21 cellular contexts compared by ENCODE assay signal in genomic region chr2:65075176-65075575, GRCh38. TPM values are rescaled to one million over a fixed set of nuclear protein-coding genes. Genes with fewer than 3 reads are reported as not detected.
DNase-seq lines count a peak whose midpoint lies in the region; ATAC-seq and TF ChIP-seq lines count a peak whose summit lies in the region.
"Had no signal": no experiment of that assay in that cellular context is flagged by ENCODE, and none has a peak within 500 bp of the region (broad histone marks: within the 10 kb centered on the region; RNA-seq: fewer than 3 reads in every experiment).

No MANE protein-coding gene starts in this region.

- DNase-seq in left ventricle myocardium inferior, result no peak
- no peak for DNase-seq in cardiac septum (ENCODE audit: low spot score)
- DNase-seq in uterus, result no peak
- no peak for DNase-seq in DMS79 (lab: John Stamatoyannopoulos, UW)
- no peak for DNase-seq in NCI-H1417 treated with DMSO at 0.1 percent for 48 hours (lab: John Stamatoyannopoulos, UW)
- DNase-seq: activated CD4-positive, alpha-beta T cell treated with anti-CD3 and anti-CD28 coated beads for 4 hours; activated CD8-positive, alpha-beta memory T cell treated with anti-CD3 and anti-CD28 coated beads, Interleukin-2, amount 10 ng/mL, durations not matched to agents 7 days and 5 days; activated effector memory CD4-positive, alpha-beta T cell treated with Interleukin-2 at 50 U/mL for 16 hours; central memory CD4-positive, alpha-beta T cell; DMS 273 treated with DMSO at 0.1 percent for 48 hours; effector CD8-positive, alpha-beta T cell; NCI-H146; Peyer's patch; stimulated activated CD4-positive, alpha-beta T cell treated with anti-CD3 and anti-CD28 coated beads, Interleukin-4, amount 100 ng/mL, for 4 hours; testis had no signal

- H3K4me3 ChIP-seq in left ventricle myocardium inferior (no peak overlapping the region), gastroesophageal sphincter (no peak overlapping the region), rectal smooth muscle tissue (ENCODE audit: low read length) (no peak overlapping the region), uterus (no peak overlapping the region)
- H3K4me3 ChIP-seq: adrenal gland, BLaER1, Peyer's patch, skin epidermis, testis had no signal

- no peak for TF ChIP-seq CTCF in left ventricle myocardium inferior (IDR thresholded peaks at IDR 0.05; ENCODE audit: borderline replicate concordance)
- no peak for TF ChIP-seq CTCF in gastroesophageal sphincter (IDR thresholded peaks at IDR 0.05)
- TF ChIP-seq CTCF in uterus (IDR thresholded peaks at IDR 0.05), result no peak

- peaks cover 70% of the 10 kb centered on the region for H3K4me1 ChIP-seq in left ventricle myocardium inferior
- H3K4me1 ChIP-seq in gastroesophageal sphincter, result peaks cover 6 to 67% (median 30%) of the 10 kb centered on the region in 3 donors
- H3K4me1 ChIP-seq in rectal smooth muscle tissue (ENCODE audit: control insufficient read depth, insufficient read depth, low read length), result peaks cover 17% of the 10 kb centered on the region
- peaks cover 10 to 12% of the 10 kb centered on the region in 2 donors for H3K4me1 ChIP-seq in uterus

- H3K27me3 ChIP-seq in left ventricle myocardium inferior (ENCODE audit: low read depth) (no peaks in the 10 kb centered on the region), gastroesophageal sphincter (no peaks in the 10 kb centered on the region), rectal smooth muscle tissue (ENCODE audit: control insufficient read depth, insufficient read depth, low read length) (no peaks in the 10 kb centered on the region), uterus (no peaks in the 10 kb centered on the region)
- H3K27me3 ChIP-seq: adrenal gland, BLaER1, Peyer's patch, testis had no signal

- H3K9me3 ChIP-seq in left ventricle myocardium inferior (replicated peaks) (no peaks in the 10 kb centered on the region), gastroesophageal sphincter (no peaks in the 10 kb centered on the region), uterus (no peaks in the 10 kb centered on the region)
- H3K9me3 ChIP-seq: adrenal gland, BLaER1, Peyer's patch, testis had no signal

- H3K36me3 ChIP-seq in left ventricle myocardium inferior (peaks cover 72% of the 10 kb centered on the region), gastroesophageal sphincter (peaks cover 0 to 82% of the 10 kb centered on the region in 2 donors), rectal smooth muscle tissue (ENCODE audit: control insufficient read depth, insufficient read depth, low read length) (peaks cover 35% of the 10 kb centered on the region), uterus (no peaks in the 10 kb centered on the region)

- intact Hi-C loops in left ventricle myocardium inferior (cut with micrococcal nuclease), result no loop called here
- intact Hi-C loops in cardiac septum (cut with DNase I), result no loop called here
- intact Hi-C loops in uterus (cut with DNase I; ENCODE audit: low total_unique reads), result no loop called here

- TF ChIP-seq POLR2A in gastroesophageal sphincter (IDR thresholded peaks at IDR 0.05) (no peak), uterus (IDR thresholded peaks at IDR 0.05) (no peak)

- no peak overlapping the region for H3K9ac ChIP-seq in rectal smooth muscle tissue (ENCODE audit: low read length)
- H3K9ac ChIP-seq: BLaER1 had no signal

- ATAC-seq in gastroesophageal sphincter, result no peak
- ATAC-seq in HG02840 (IDR thresholded peaks at IDR 0.05; ENCODE audit: low FRiP score, unreplicated experiment), result no peak
- ATAC-seq: activated CD8-positive, alpha-beta memory T cell treated with anti-CD3 and anti-CD28 coated beads, Interleukin-2, amount 10 ng/mL, durations not matched to agents 7 days and 5 days had no signal

- no peak for TF ChIP-seq EP300 in gastroesophageal sphincter (IDR thresholded peaks at IDR 0.05)

- WGBS in gastroesophageal sphincter (ENCODE audit: low coverage in 1 of 2), 2 donors, result 33 to 56% methylated on average over 5 to 9 of the region's 9 CpGs

- H3K27ac ChIP-seq in left ventricle myocardium inferior (replicated peaks) (peak overlapping the region; percentile 79), gastroesophageal sphincter (peak overlapping the region in 3 of 4 donors; percentile 53 to 75 (median 74)), rectal smooth muscle tissue (ENCODE audit: low read depth, low read length) (peak overlapping the region; percentile 56), uterus (peak overlapping the region; percentile 25 to 56)

RNA-seq across cellular contexts. Expression of gene CEP68, which starts 19.0 kb away (rescaled TPM):
- total RNA-seq in left ventricle myocardium inferior (20.2 TPM), cardiac septum (21.6 TPM), gastroesophageal sphincter (10 to 100 TPM; 26.3 to 48.9 (median 30.3) TPM), uterus (10 to 100 TPM; 14.1 to 55.0 (median 30.0) TPM)

RNA-seq across cellular contexts. Expression of gene RAB1A, which starts 54.7 kb away (rescaled TPM):
- total RNA-seq in left ventricle myocardium inferior (115 TPM), cardiac septum (106 TPM), gastroesophageal sphincter (10 to 100 TPM; 67.7 to 89.4 (median 79.5) TPM), uterus (100 to 1,000 TPM in 2 of 4 donors, 10 to 100 TPM in 2; 78.5 to 153 (median 103) TPM)
